ENCODE assay signal across 9 cellular contexts in genomic region chr13:41313117-41313516, GRCh38. TPM values are rescaled to one million over a fixed set of nuclear protein-coding genes. Genes with fewer than 3 reads are reported as not detected.
DNase-seq lines count a peak whose midpoint lies in the region; ATAC-seq and TF ChIP-seq lines count a peak whose summit lies in the region.
"Had no signal": no experiment of that assay in that cellular context is flagged by ENCODE, and none has a peak within 500 bp of the region (broad histone marks: within the 10 kb centered on the region; RNA-seq: fewer than 3 reads in every experiment).

No MANE protein-coding gene starts in this region.

- H3K9me3 Mint-ChIP-seq in CD8-positive, alpha-beta T cell, result no peaks in the 10 kb centered on the region
- H3K9me3 Mint-ChIP-seq in chondrocyte (ENCODE audit: low read depth), result no peaks in the 10 kb centered on the region
- H3K9me3 Mint-ChIP-seq in nephron, result no peaks in the 10 kb centered on the region

- H3K79me1 ChIP-seq in IMR-90 (ENCODE audit: low read depth in 1 of 2, low read length in 2 of 2), result peaks cover 5 to 43% of the 10 kb centered on the region in 2 experiments; a peak in 3 of 4 replicates

- H2BK15ac ChIP-seq in IMR-90 (ENCODE audit: low read depth, low read length), result no peak overlapping the region

- peak overlapping the region; percentile 62 for H3K27ac Mint-ChIP-seq in CD8-positive, alpha-beta T cell
- H3K27ac Mint-ChIP-seq in chondrocyte (ENCODE audit: unreplicated experiment) (no peak overlapping the region), nephron (peak overlapping the region in 2 of 3 experiments; percentile 23 to 71)

- H4K8ac ChIP-seq in IMR-90 (ENCODE audit: low read depth in 2 of 2, low read length in 2 of 2), result no peak overlapping the region

- CTCF ChIA-PET in CD8-positive, alpha-beta T cell (lab: Charles Lee), result interaction anchor here (0.9 kb wide), 1 partner anchor 44 kb away, joined by 3 read pairs; no protein-coding TSS in a partner anchor
- CTCF ChIA-PET in IMR-90 (lab: Yijun Ruan, JAX), result no interaction called here

- peaks cover 26% of the 10 kb centered on the region for H3K4me1 ChIP-seq in CD8-positive, alpha-beta T cell (ENCODE audit: insufficient read depth, low read length)
- H3K4me1 ChIP-seq in IMR-90 (ENCODE audit: control insufficient read depth, insufficient read depth, low read length), result peaks cover 8% of the 10 kb centered on the region

- H3K36me3 ChIP-seq in CD8-positive, alpha-beta T cell (ENCODE audit: insufficient read depth, low read length), result no peaks in the 10 kb centered on the region
- no peaks in the 10 kb centered on the region; the same call in 1 of the 2 replicates for H3K36me3 ChIP-seq in IMR-90 (ENCODE audit: control insufficient read depth, insufficient read depth, low read length)

- no peak overlapping the region for H2BK5ac ChIP-seq in IMR-90 (ENCODE audit: low read depth, low read length, poor library complexity, severe bottlenecking)

- H4K5ac ChIP-seq in IMR-90 (ENCODE audit: low read depth, low read length), result no peak overlapping the region

- TF ChIP-seq POLR2A in IMR-90 (IDR thresholded peaks at IDR 0.05; ENCODE audit: low read depth, low read length), result no peak

- H3K23ac ChIP-seq in IMR-90 (ENCODE audit: low read depth, low read length), result peak overlapping the region; percentile 62; the same call in 1 of the 2 replicates

- no peak overlapping the region for H2AFZ ChIP-seq in IMR-90 (replicated peaks; ENCODE audit: low read length, poor library complexity)

- peak overlapping the region; percentile 98 for H3K4me3 Mint-ChIP-seq in CD8-positive, alpha-beta T cell
- H3K4me3 Mint-ChIP-seq in chondrocyte (ENCODE audit: unreplicated experiment) (peak overlapping the region; percentile 84), nephron (peak overlapping the region; percentile 84 to 100 (median 95))

- no peak overlapping the region for H2BK120ac ChIP-seq in IMR-90 (ENCODE audit: low read depth, low read length)

- TF ChIP-seq CTCF in CD8-positive, alpha-beta T cell (IDR thresholded peaks at IDR 0.05), result no peak
- TF ChIP-seq CTCF in IMR-90 (conservative IDR thresholded peaks at IDR 0.05; ENCODE audit: low read depth, low read length) (no peak), chondrocyte (IDR thresholded peaks at IDR 0.05) (no peak), nephron (IDR thresholded peaks at IDR 0.05; ENCODE audit: unreplicated experiment in 3 of 3) (no peak)

- intact Hi-C loops in CD8-positive, alpha-beta T cell (cut with DNase I, micrococcal nuclease), result loop anchor here (2.0 to 10.0 kb wide), 7 partner anchors 16 to 388 kb away; partner anchors contain the start of genes KBTBD6 (in 1 of the 2) and WBP4 (in 1 of the 2)
- intact Hi-C loops in IMR-90 (cut with micrococcal nuclease), result loop anchor here (1.0 to 5.0 kb wide), 2 partner anchors 89 to 251 kb away; partner anchors contain the start of gene WBP4

- H3K27me3 Mint-ChIP-seq in CD8-positive, alpha-beta T cell (ENCODE audit: low read depth), result no peaks in the 10 kb centered on the region
- H3K27me3 Mint-ChIP-seq in chondrocyte (ENCODE audit: low read depth), result no peaks in the 10 kb centered on the region
- no peaks in the 10 kb centered on the region for H3K27me3 Mint-ChIP-seq in nephron (ENCODE audit: low read depth)

- H3K56ac ChIP-seq in IMR-90 (ENCODE audit: extremely low read depth, insufficient read depth, low read length), result no peak overlapping the region

- TF ChIP-seq RAD21 in IMR-90 (IDR thresholded peaks at IDR 0.05; ENCODE audit: low read length), result no peak

- H2AK5ac ChIP-seq in IMR-90 (ENCODE audit: low read depth, low read length), result no peak overlapping the region

- no peaks in the 10 kb centered on the region for H3K27me3 ChIP-seq in CD8-positive, alpha-beta T cell (ENCODE audit: insufficient read depth, low read length)
- H3K27me3 ChIP-seq in IMR-90 (ENCODE audit: control insufficient read depth, insufficient read depth, low read length), result no peaks in the 10 kb centered on the region

- H4K20me1 ChIP-seq in IMR-90 (ENCODE audit: insufficient read depth, low read length), result peaks cover 31% of the 10 kb centered on the region

- no peak overlapping the region; the same call in 1 of the 2 replicates for H3K4ac ChIP-seq in IMR-90 (ENCODE audit: low read depth, low read length)

- H3K36me3 Mint-ChIP-seq in CD8-positive, alpha-beta T cell, result peaks cover 29% of the 10 kb centered on the region
- H3K36me3 Mint-ChIP-seq in chondrocyte (ENCODE audit: low read depth), result no peaks in the 10 kb centered on the region
- H3K36me3 Mint-ChIP-seq in nephron (ENCODE audit: low read depth), result peaks cover 14% of the 10 kb centered on the region

- peak overlapping the region; percentile 54 for H3K4me2 ChIP-seq in IMR-90 (ENCODE audit: low read depth, low read length)

- WGBS in IMR-90 (ENCODE audit: extremely low coverage in 2 of 2, insufficient read length in 1 of 2), 2 experiments, result no CpG with 5 or more reads among the region's 5 CpGs

- H3K14ac ChIP-seq in IMR-90 (replicated peaks; ENCODE audit: low read depth, low read length), result 0 out of 2 replicates have a peak overlapping the region, but pooled peaks have one; percentile 48

- peaks cover 8% of the 10 kb centered on the region for H3K9me1 ChIP-seq in IMR-90 (ENCODE audit: insufficient read depth, low read length)

- dilution Hi-C loops in IMR-90 (cut with HindIII; ENCODE audit: low sequenced_read_pairs, unreplicated experiment), result no loop called here

- BruUV-seq in IMR-90 (replicated peaks; lab: Mats Ljungman, UMichigan), result no TSS peak

- peak overlapping the region; percentile 23 for H3K4me3 ChIP-seq in CD8-positive, alpha-beta T cell (ENCODE audit: low read depth, low read length)
- H3K4me3 ChIP-seq in IMR-90 (ENCODE audit: insufficient read depth, low read depth, low read length), result peak overlapping the region; percentile 23; the same call in 1 of the 2 replicates

- no peak overlapping the region for H3K27ac ChIP-seq in CD8-positive, alpha-beta T cell (ENCODE audit: low read depth, low read length)
- no peak overlapping the region for H3K27ac ChIP-seq in IMR-90 (ENCODE audit: insufficient read depth, low read length)
- H3K27ac ChIP-seq in substantia nigra (ENCODE audit: low read depth, low read length, poor library complexity, severe bottlenecking), result no peak overlapping the region

- H3K18ac ChIP-seq in IMR-90 (ENCODE audit: low read depth, low read length), result no peak overlapping the region

- no peak for ATAC-seq in CD8-positive, alpha-beta T cell
- ATAC-seq in IMR-90 (ENCODE audit: low read depth), result no peak
- ATAC-seq in HG03571 (IDR thresholded peaks at IDR 0.05; ENCODE audit: unreplicated experiment), result no peak

- no peaks in the 10 kb centered on the region for H3K9me3 ChIP-seq in CD8-positive, alpha-beta T cell (ENCODE audit: low read length)
- H3K9me3 ChIP-seq in IMR-90 (ENCODE audit: control insufficient read depth, insufficient read depth, low read length), result no peaks in the 10 kb centered on the region

- in situ Hi-C loops in IMR-90 (cut with MboI; ENCODE audit: low sequenced_read_pairs), result loop anchor here (25.0 kb wide), 1 partner anchor 226 kb away; no protein-coding TSS in a partner anchor

- H4K91ac ChIP-seq in IMR-90 (ENCODE audit: insufficient read depth, low read depth, low read length), result no peak overlapping the region

- H3K4me1 Mint-ChIP-seq in CD8-positive, alpha-beta T cell (ENCODE audit: low read depth), result peaks cover 50% of the 10 kb centered on the region
- H3K4me1 Mint-ChIP-seq in chondrocyte (ENCODE audit: low read depth) (peaks cover 27% of the 10 kb centered on the region), nephron (peaks cover 23% of the 10 kb centered on the region)

- H3K9ac ChIP-seq in IMR-90 (ENCODE audit: low read depth, low read length), result peak overlapping the region; percentile 62

- POLR2A ChIA-PET in CD8-positive, alpha-beta T cell (lab: Charles Lee), result interaction anchor here (0.7 kb wide), 1 partner anchor 41 kb away, joined by 3 read pairs; no protein-coding TSS in a partner anchor
- POLR2A ChIA-PET in IMR-90 (lab: Charles Lee; ENCODE audit: unreplicated experiment), result no interaction called here

- H2BK20ac ChIP-seq in IMR-90 (ENCODE audit: low read depth, low read length), result no peak overlapping the region

- no peak for DNase-seq in CD8-positive, alpha-beta T cell
- DNase-seq in IMR-90 (no peak), chondrocyte (ENCODE audit: low spot score) (no peak), COLO668 (lab: John Stamatoyannopoulos, UW; ENCODE audit: unreplicated experiment) (no peak), activated gamma-delta T cell treated with Interleukin-2 at 50 U/mL for 16 hours (no peak), substantia nigra (lab: John Stamatoyannopoulos, UW) (no peak)
- DNase-seq: NCI-H69 had no signal

- no peak overlapping the region for H2AK9ac ChIP-seq in IMR-90 (replicated peaks; ENCODE audit: low read depth, low read length, poor library complexity)

TF ChIP-seq in IMR-90, 13 proteins besides CTCF, POLR2A, EP300 and RAD21 (continues in another document):
- TF ChIP-seq CHD1 (IDR thresholded peaks at IDR 0.05; ENCODE audit: low read depth, low read length), result no peak
- TF ChIP-seq, protein P1, sequence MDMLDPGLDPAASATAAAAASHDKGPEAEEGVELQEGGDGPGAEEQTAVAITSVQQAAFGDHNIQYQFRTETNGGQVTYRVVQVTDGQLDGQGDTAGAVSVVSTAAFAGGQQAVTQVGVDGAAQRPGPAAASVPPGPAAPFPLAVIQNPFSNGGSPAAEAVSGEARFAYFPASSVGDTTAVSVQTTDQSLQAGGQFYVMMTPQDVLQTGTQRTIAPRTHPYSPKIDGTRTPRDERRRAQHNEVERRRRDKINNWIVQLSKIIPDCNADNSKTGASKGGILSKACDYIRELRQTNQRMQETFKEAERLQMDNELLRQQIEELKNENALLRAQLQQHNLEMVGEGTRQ (IDR thresholded peaks at IDR 0.05; ENCODE audit: low read depth, low read length), result no peak
- no peak for TF ChIP-seq RFX5 (IDR thresholded peaks at IDR 0.05; ENCODE audit: low read depth, low read length)
- TF ChIP-seq MXI1 (IDR thresholded peaks at IDR 0.05; ENCODE audit: borderline replicate concordance, low read depth, low read length), result no peak
- TF ChIP-seq MAFK (IDR thresholded peaks at IDR 0.05; ENCODE audit: low read depth, low read length), result no peak
- TF ChIP-seq CEBPB (IDR thresholded peaks at IDR 0.05; ENCODE audit: low read depth, low read length), result no peak
- TF ChIP-seq RCOR1 (IDR thresholded peaks at IDR 0.05; ENCODE audit: insufficient replicate concordance, low read length), result no peak
- no peak for TF ChIP-seq NFE2L2 (IDR thresholded peaks at IDR 0.05; ENCODE audit: low read depth, low read length)

RNA-seq across cellular contexts. Expression of gene NAA16, which starts 2.0 kb away (rescaled TPM):
- total RNA-seq in CD8-positive, alpha-beta T cell, result 100 to 1,000 TPM; 103 to 105 TPM
- total RNA-seq in IMR-90 (2012; rRNA removed), result 6.6 and 13.1 TPM in 2 replicates
- polyA plus RNA-seq in IMR-90 (2012; rRNA removed), result 6.1 and 8.8 TPM in 2 replicates
- 0.95 and 1.5 TPM in 2 replicates for polyA plus RNA-seq in IMR-90 (2012; cell fraction: cytosol; rRNA removed)
- polyA plus RNA-seq in IMR-90 (2012; cell fraction: nucleus; rRNA removed; ENCODE audit: low replicate concordance), result 7.0 and 30.5 TPM in 2 replicates
- total RNA-seq in chondrocyte, result 9.4 to 16.5 TPM (median 9.6 TPM) in 3 replicates

RNA-seq across cellular contexts. Expression of gene MTRF1, which starts 49.7 kb away (rescaled TPM):
- total RNA-seq in CD8-positive, alpha-beta T cell, result 10 to 100 TPM; 26.2 to 26.9 TPM
- 9.7 and 12.4 TPM in 2 replicates for total RNA-seq in IMR-90 (2012; rRNA removed)
- 6.8 and 9.7 TPM in 2 replicates for polyA plus RNA-seq in IMR-90 (2012; rRNA removed)
- polyA plus RNA-seq in IMR-90 (2012; cell fraction: cytosol; rRNA removed), result 1.2 and 1.5 TPM in 2 replicates
- 6.0 and 45.2 TPM in 2 replicates for polyA plus RNA-seq in IMR-90 (2012; cell fraction: nucleus; rRNA removed; ENCODE audit: low replicate concordance)
- 8.2 to 11.0 TPM (median 8.3 TPM) in 3 replicates for total RNA-seq in chondrocyte
